8 cellular contexts compared by ENCODE assay signal in genomic region chr18:21997207-21998143, GRCh38.
A peak's percentile ranks its signal among the peaks of the same experiment; 100 is the strongest.
DNase-seq lines count a peak whose midpoint lies in the region; ATAC-seq lines count a peak whose summit lies in the region.

No MANE protein-coding gene starts in this region.

- peak; percentile 66 for ATAC-seq in HG02678 (IDR thresholded peaks at IDR 0.05; ENCODE audit: unreplicated experiment)
- no peak for ATAC-seq in HG02840 (IDR thresholded peaks at IDR 0.05; ENCODE audit: low FRiP score, unreplicated experiment)

- peak; percentile 17 to 20 for DNase-seq in activated T-cell treated with anti-CD3 and anti-CD28 coated beads, Interleukin-2, amount 50 U/mL, for 48 hours
- DNase-seq in activated T-cell treated with anti-CD3 and anti-CD28 coated beads for 4 hours (no peak), NOMO-1 treated with DMSO at 0.1 percent for 48 hours (lab: John Stamatoyannopoulos, UW; ENCODE audit: unreplicated experiment) (peak; percentile 68), dermis blood vessel endothelial cell (peak; percentile 70), medulla oblongata (ENCODE audit: extremely low spot score) (peak; percentile 44)
- DNase-seq in activated CD4-positive, CD25-positive, alpha-beta regulatory T cell (lab: John Stamatoyannopoulos, UW) = no peak

Comparison
In these comparisons a context has a peak if more than half of its experiments do, and no peak if none do; other contexts are left out.
1. DNase-seq: peak in activated T-cell treated with anti-CD3 and anti-CD28 coated beads, Interleukin-2, amount 50 U/mL, for 48 hours (2 of 2), NOMO-1 treated with DMSO at 0.1 percent for 48 hours (single experiment), dermis blood vessel endothelial cell (single experiment) and medulla oblongata (single experiment); none in activated T-cell treated with anti-CD3 and anti-CD28 coated beads for 4 hours (single experiment) and activated CD4-positive, CD25-positive, alpha-beta regulatory T cell (0 of 4).